8 cellular contexts compared by ENCODE assay signal in the genomic region with DNA sequence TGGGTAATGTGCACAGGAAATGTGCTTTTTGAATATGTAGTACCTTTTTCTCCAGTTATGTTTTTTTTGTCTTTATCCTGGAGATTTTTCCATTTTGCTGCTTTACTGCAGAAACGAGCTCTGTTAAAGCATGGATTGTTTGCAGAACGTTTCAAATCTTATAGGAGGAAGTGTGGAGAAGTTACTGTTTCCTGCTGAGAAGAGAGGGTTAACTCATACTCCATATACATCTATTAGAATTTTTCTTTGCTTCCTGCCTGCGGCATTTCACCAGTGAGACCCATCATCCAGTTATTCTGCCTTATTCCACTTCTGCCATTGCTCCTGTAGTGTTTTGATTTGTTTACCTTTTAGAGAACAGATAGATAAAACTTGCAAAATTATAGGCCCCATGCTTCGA. TPM values are rescaled to one million over a fixed set of nuclear protein-coding genes. Genes with fewer than 3 reads are reported as not detected.
DNase-seq lines count a peak whose midpoint lies in the region; ATAC-seq and TF ChIP-seq lines count a peak whose summit lies in the region.

No MANE protein-coding gene starts in this region.

- H3K36me3 Mint-ChIP-seq in naive B cell, result peaks cover 14 to 19% of the 10 kb centered on the region in 2 donors

- DNase-seq in DMS79 treated with DMSO at 0.1 percent for 48 hours (lab: John Stamatoyannopoulos, UW) (peak; percentile 16), DMS79 (lab: John Stamatoyannopoulos, UW) (no peak), NCI-H69 (lab: John Stamatoyannopoulos, UW) (peak; percentile 42), colonic mucosa (peak; percentile 23), naive B cell (no peak), left colon (no peak), DMS153 (lab: John Stamatoyannopoulos, UW) (no peak)

- intact Hi-C loops in colonic mucosa (cut with DNase I) (no loop called here), left colon (cut with DNase I, micrococcal nuclease) (no loop called here)

- no peaks in the 10 kb centered on the region for H3K27me3 ChIP-seq in colonic mucosa

- no peaks in the 10 kb centered on the region for H3K27me3 Mint-ChIP-seq in naive B cell

- H3K9me3 Mint-ChIP-seq in naive B cell, result peaks cover 0 to 14% (median 7%) of the 10 kb centered on the region in 7 donors

- ATAC-seq in naive B cell (ENCODE audit: low read depth in 2 of 2) (no peak), left colon (no peak), GM21576 (IDR thresholded peaks at IDR 0.05; ENCODE audit: unreplicated experiment) (no peak)

- peak overlapping the region; percentile 96 for H3K27ac ChIP-seq in colonic mucosa

- no peaks in the 10 kb centered on the region for H3K9me3 ChIP-seq in colonic mucosa

- no peaks in the 10 kb centered on the region for H3K4me1 ChIP-seq in colonic mucosa

- peak overlapping the region; percentile 41 for H3K4me3 ChIP-seq in colonic mucosa

- H3K36me3 ChIP-seq in colonic mucosa, result no peaks in the 10 kb centered on the region

- peak overlapping the region; percentile 95 to 99 (median 96) for H3K4me3 Mint-ChIP-seq in naive B cell

- H3K9ac ChIP-seq in colonic mucosa (ENCODE audit: low read depth in 2 of 2, low read length in 2 of 2), result peak overlapping the region; percentile 82 to 86

- H3K27ac Mint-ChIP-seq in naive B cell, result peak overlapping the region; percentile 96 to 99 (median 98)

- peaks cover 26 to 46% (median 36%) of the 10 kb centered on the region in 3 donors for H3K4me1 Mint-ChIP-seq in naive B cell

- TF ChIP-seq CTCF in colonic mucosa (IDR thresholded peaks at IDR 0.05), result no peak

RNA-seq across cellular contexts. Expression of a gene that starts 2.0 kb away (rescaled TPM):
- 10 to 100 TPM; 27.0 to 28.9 TPM for total RNA-seq in colonic mucosa
- polyA plus RNA-seq in naive B cell (ENCODE audit: low read depth in 6 of 6), result 10 to 100 TPM in 5 of 6 donors, 1 to 10 TPM in 1; 2.6 to 49.9 (median 28.6) TPM
- total RNA-seq in left colon, result 10 to 100 TPM; 25.4 to 28.1 TPM

RNA-seq across cellular contexts. Expression of a gene that starts 44.6 kb away (rescaled TPM):
- total RNA-seq in colonic mucosa, result 10 to 100 TPM; 43.4 to 47.3 TPM
- polyA plus RNA-seq in naive B cell (ENCODE audit: low read depth in 6 of 6), result 10 to 100 TPM; 13.0 to 38.7 (median 14.6) TPM
- total RNA-seq in left colon, result 10 to 100 TPM; 45.4 to 47.1 TPM

Comparison
In these comparisons a context has a peak if more than half of its experiments do, and no peak if none do; other contexts are left out.
1. DNase-seq: peak in DMS79 treated with DMSO at 0.1 percent for 48 hours (single experiment), NCI-H69 (single experiment) and colonic mucosa (single experiment); none in DMS79 (single experiment), naive B cell (single experiment), left colon (0 of 2) and DMS153 (single experiment).